8 cellular contexts compared by ENCODE assay signal in the genomic region with DNA sequence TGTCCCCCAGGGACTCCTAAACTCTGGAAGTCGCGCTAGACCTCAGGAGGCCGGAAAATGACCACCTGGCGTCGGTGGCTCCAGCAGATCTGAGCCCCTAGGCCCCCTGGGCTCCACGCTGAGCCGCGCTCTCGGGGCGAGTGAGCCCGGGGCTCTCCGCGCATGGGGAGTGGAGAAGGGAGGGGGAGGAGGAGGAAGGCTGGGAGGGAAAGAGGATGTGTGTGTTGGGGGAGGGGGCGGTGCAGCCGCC.
A peak's percentile ranks its signal among the peaks of the same experiment; 100 is the strongest.
DNase-seq lines count a peak whose midpoint lies in the region; ATAC-seq and TF ChIP-seq lines count a peak whose summit lies in the region.

No MANE protein-coding gene starts in this region.

- peaks cover 5% of the 10 kb centered on the region for H3K9me3 Mint-ChIP-seq in nephron

- DNase-seq in GM12864 (ENCODE audit: low read depth), result no peak
- peak; percentile 38 for DNase-seq in astrocyte of the hippocampus (ENCODE audit: low read depth, low spot score)
- DNase-seq in NCI-H1930 (lab: John Stamatoyannopoulos, UW), result no peak
- DNase-seq in SW480 (ENCODE audit: low spot score), result no peak
- no peak for DNase-seq in activated CD4-positive, CD25-positive, alpha-beta regulatory T cell (lab: John Stamatoyannopoulos, UW)

- no peaks in the 10 kb centered on the region for H3K36me3 Mint-ChIP-seq in nephron (ENCODE audit: low read depth)

- TF ChIP-seq CTCF in GM12864 (IDR thresholded peaks at IDR 0.05; ENCODE audit: low read depth, low read length, missing control alignments) (no peak), nephron (IDR thresholded peaks at IDR 0.05; ENCODE audit: unreplicated experiment in 3 of 3) (no peak)

- peak overlapping the region; percentile 78 to 85 (median 80) for H3K4me3 Mint-ChIP-seq in nephron

- H3K4me1 Mint-ChIP-seq in nephron, result peaks cover 48% of the 10 kb centered on the region

- ATAC-seq in HG03432 (IDR thresholded peaks at IDR 0.05; ENCODE audit: unreplicated experiment), result peak; percentile 12
- ATAC-seq in GM21717 (IDR thresholded peaks at IDR 0.05; ENCODE audit: unreplicated experiment), result no peak

- H3K4me3 ChIP-seq in GM12864 (ENCODE audit: low read depth, low read length), result peak overlapping the region; percentile 67

- H3K27me3 Mint-ChIP-seq in nephron (ENCODE audit: low read depth), result peaks cover 100% of the 10 kb centered on the region

- no peak overlapping the region for H3K27ac Mint-ChIP-seq in nephron
